In genomic region chr5:62575556-62575955, GRCh38 we compare ENCODE assay signal across 17 cellular contexts. TPM values are rescaled to one million over a fixed set of nuclear protein-coding genes. Genes with fewer than 3 reads are reported as not detected.
DNase-seq lines count a peak whose midpoint lies in the region; TF ChIP-seq lines count a peak whose summit lies in the region.
"Had no signal": no experiment of that assay in that cellular context is flagged by ENCODE, and none has a peak within 500 bp of the region (broad histone marks: within the 10 kb centered on the region; RNA-seq: fewer than 3 reads in every experiment).

No MANE protein-coding gene starts in this region.

- no TSS peak for BruUV-seq in Caco-2 (replicated peaks; lab: Mats Ljungman, UMichigan)

- H3K9me3 ChIP-seq in BLaER1 = peaks cover 12% of the 10 kb centered on the region; the same call in 1 of the 2 replicates
- no peaks in the 10 kb centered on the region for H3K9me3 ChIP-seq in CD8-positive, alpha-beta memory T cell (ENCODE audit: low read length)
- H3K9me3 ChIP-seq in vagina = no peaks in the 10 kb centered on the region
- H3K9me3 ChIP-seq in Caco-2 = no peaks in the 10 kb centered on the region

- no peaks in the 10 kb centered on the region for H3K9me3 Mint-ChIP-seq in CD8-positive, alpha-beta memory T cell
- H3K9me3 Mint-ChIP-seq in immature natural killer cell (no peaks in the 10 kb centered on the region), Caco-2 (ENCODE audit: unreplicated experiment) (no peaks in the 10 kb centered on the region)

- no peak for TF ChIP-seq CTCF in VCaP (conservative IDR thresholded peaks at IDR 0.05)
- no peak for TF ChIP-seq CTCF in vagina (IDR thresholded peaks at IDR 0.05)
- TF ChIP-seq CTCF in Caco-2 (IDR thresholded peaks at IDR 0.05; ENCODE audit: insufficient read depth in 1 of 2, low read depth in 1 of 2, low read length in 1 of 2, severe bottlenecking in 1 of 2, unreplicated experiment in 1 of 2) = no peak

- peak overlapping the region; percentile 18; the same call in 1 of the 2 replicates for H3K4me2 ChIP-seq in BLaER1

- CTCF ChIA-PET in CD8-positive, alpha-beta memory T cell (lab: Charles Lee) = no interaction called here
- CTCF ChIA-PET in Caco-2 (lab: Charles Lee) = no interaction called here

- no peak overlapping the region for H3K4me3 ChIP-seq in BLaER1
- H3K4me3 ChIP-seq in CD8-positive, alpha-beta memory T cell (ENCODE audit: low read length) = no peak overlapping the region
- H3K4me3 ChIP-seq in vagina = no peak overlapping the region
- H3K4me3 ChIP-seq in Caco-2 (ENCODE audit: low read depth, low read length) = no peak overlapping the region
- H3K4me3 ChIP-seq: GM23248, SK-N-MC had no signal

- no peaks in the 10 kb centered on the region for H4K20me1 ChIP-seq in BLaER1

- H3K27me3 ChIP-seq in BLaER1 (no peaks in the 10 kb centered on the region), vagina (no peaks in the 10 kb centered on the region), Caco-2 (replicated peaks; ENCODE audit: control insufficient read depth, insufficient read depth, low read length) (no peaks in the 10 kb centered on the region)
- no peaks in the 10 kb centered on the region for H3K27me3 ChIP-seq in CD8-positive, alpha-beta memory T cell (ENCODE audit: insufficient read depth, low read length, poor library complexity, severe bottlenecking)

- intact Hi-C loops in vagina (cut with DNase I) (no loop called here), Caco-2 (cut with micrococcal nuclease; ENCODE audit: unreplicated experiment) (no loop called here)

- peaks cover 15 to 30% (median 16%) of the 10 kb centered on the region in 3 donors for H3K4me1 Mint-ChIP-seq in CD8-positive, alpha-beta memory T cell
- H3K4me1 Mint-ChIP-seq in immature natural killer cell = peaks cover 38 to 73% of the 10 kb centered on the region in 2 donors
- H3K4me1 Mint-ChIP-seq in Caco-2 (ENCODE audit: low read depth, unreplicated experiment) = peaks cover 6% of the 10 kb centered on the region

- H3K27ac Mint-ChIP-seq in CD8-positive, alpha-beta memory T cell = peak overlapping the region in 6 of 8 donors; percentile 9 to 76 (median 48)
- H3K27ac Mint-ChIP-seq in immature natural killer cell = peak overlapping the region; percentile 38 to 53 (median 40)
- H3K27ac Mint-ChIP-seq in Caco-2 (ENCODE audit: unreplicated experiment) = no peak overlapping the region
- H3K27ac Mint-ChIP-seq: B cell had no signal

- H3K27ac ChIP-seq in BLaER1 (0 out of 2 replicates have a peak overlapping the region, but pooled peaks have one; percentile 35), VCaP (peak overlapping the region; percentile 40; the same call in 1 of the 2 replicates), vagina (no peak overlapping the region)
- H3K27ac ChIP-seq in CD8-positive, alpha-beta memory T cell (ENCODE audit: low read depth, low read length) = no peak overlapping the region
- H3K27ac ChIP-seq: GM23248, SK-N-MC had no signal

- H3K36me3 ChIP-seq in BLaER1 (peaks cover 21% of the 10 kb centered on the region), vagina (no peaks in the 10 kb centered on the region), Caco-2 (ENCODE audit: control insufficient read depth, insufficient read depth, low read length) (no peaks in the 10 kb centered on the region)
- H3K36me3 ChIP-seq in CD8-positive, alpha-beta memory T cell (ENCODE audit: insufficient read depth, low read length) = no peaks in the 10 kb centered on the region

- POLR2A ChIA-PET in CD8-positive, alpha-beta memory T cell (lab: Charles Lee) = no interaction called here
- POLR2A ChIA-PET in Caco-2 (lab: Charles Lee) = no interaction called here

- H3K4me3 Mint-ChIP-seq in CD8-positive, alpha-beta memory T cell = no peak overlapping the region
- H3K4me3 Mint-ChIP-seq in immature natural killer cell (no peak overlapping the region), Caco-2 (ENCODE audit: unreplicated experiment) (no peak overlapping the region)
- H3K4me3 Mint-ChIP-seq: B cell had no signal

- H3K4me1 ChIP-seq in BLaER1 = peaks cover 53% of the 10 kb centered on the region
- H3K4me1 ChIP-seq in CD8-positive, alpha-beta memory T cell (ENCODE audit: insufficient read depth, low read length) = peaks cover 5% of the 10 kb centered on the region
- no peaks in the 10 kb centered on the region for H3K4me1 ChIP-seq in vagina
- no peaks in the 10 kb centered on the region for H3K4me1 ChIP-seq in Caco-2

- TF ChIP-seq POLR2A in vagina (IDR thresholded peaks at IDR 0.05) = no peak

- DNase-seq in CD8-positive, alpha-beta memory T cell = no peak
- no peak for DNase-seq in immature natural killer cell
- no peak for DNase-seq in vagina (ENCODE audit: extremely low spot score in 2 of 2)
- DNase-seq in NCI-H748 (lab: John Stamatoyannopoulos, UW; ENCODE audit: unreplicated experiment) = no peak
- DNase-seq in Caco-2 = no peak
- DNase-seq in kidney tubule cell (ENCODE audit: low spot score) = no peak
- DNase-seq: GM23248, IMR-90, NCI-H1092, NCI-H2107, NCI-H226, NCI-H526 treated with DMSO at 0.1 percent for 48 hours, PC-3 had no signal

- H3K9ac ChIP-seq in BLaER1 = no peak overlapping the region
- H3K9ac ChIP-seq: GM23248 had no signal

- no peaks in the 10 kb centered on the region for H3K27me3 Mint-ChIP-seq in CD8-positive, alpha-beta memory T cell
- H3K27me3 Mint-ChIP-seq in immature natural killer cell (ENCODE audit: low read depth in 3 of 3) (peaks cover 3 to 4% (median 3%) of the 10 kb centered on the region in 3 donors), Caco-2 (ENCODE audit: insufficient read depth, unreplicated experiment) (no peaks in the 10 kb centered on the region)
- H3K27me3 Mint-ChIP-seq: B cell had no signal

- peaks cover 0 to 9% (median 6%) of the 10 kb centered on the region in 3 donors for H3K36me3 Mint-ChIP-seq in CD8-positive, alpha-beta memory T cell
- no peaks in the 10 kb centered on the region for H3K36me3 Mint-ChIP-seq in immature natural killer cell
- H3K36me3 Mint-ChIP-seq in Caco-2 (ENCODE audit: insufficient read depth, unreplicated experiment) = no peaks in the 10 kb centered on the region

RNA-seq across cellular contexts. Expression of gene LRRC70, which starts 3.1 kb away (rescaled TPM):
- total RNA-seq in CD8-positive, alpha-beta memory T cell = under 1 TPM; 0.13 to 0.60 TPM
- polyA plus RNA-seq in CD8-positive, alpha-beta memory T cell = 1.1 TPM
- 10 to 100 TPM in 1 of 3 donors, 1 to 10 TPM in 1, not detected in 1; 4.4 to 13.5 TPM for polyA plus RNA-seq in immature natural killer cell
- 9.6 TPM for total RNA-seq in vagina
- total RNA-seq in Caco-2 (2022) = 0.56 and 0.68 TPM in 2 replicates

Comparison
In these comparisons a context has a peak if more than half of its experiments do, and no peak if none do; other contexts are left out.
1. H3K27ac ChIP-seq: peak in BLaER1 (single experiment) and VCaP (single experiment); none in CD8-positive, alpha-beta memory T cell (single experiment) and vagina (single experiment).